In the genomic region with DNA sequence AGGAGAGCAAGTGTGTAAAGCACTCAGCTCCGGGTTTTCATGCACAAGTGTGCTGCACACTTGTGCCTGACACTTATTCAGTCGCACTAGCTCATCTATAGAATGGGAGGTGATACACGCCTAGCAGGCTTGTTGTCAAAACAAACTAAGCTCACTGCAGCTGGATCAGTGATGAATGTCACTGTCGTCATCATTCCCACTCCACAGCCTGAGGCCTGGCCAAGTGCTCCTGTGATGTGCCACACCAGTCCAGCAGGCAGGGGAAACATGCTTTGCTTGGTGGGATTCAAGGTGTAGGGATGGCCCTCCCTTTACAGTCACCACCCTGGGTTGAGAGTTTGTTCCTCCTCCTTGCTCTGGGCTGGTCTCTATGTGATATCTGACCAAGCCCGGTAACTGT, we compare ENCODE assay signal across 16 cellular contexts. TPM values are rescaled to one million over a fixed set of nuclear protein-coding genes. Genes with fewer than 3 reads are reported as not detected.
DNase-seq lines count a peak whose midpoint lies in the region; ATAC-seq and TF ChIP-seq lines count a peak whose summit lies in the region.
"Had no signal": no experiment of that assay in that cellular context is flagged by ENCODE, and none has a peak within 500 bp of the region (broad histone marks: within the 10 kb centered on the region; RNA-seq: fewer than 3 reads in every experiment).

No MANE protein-coding gene starts in this region.

- peak overlapping the region in 3 of 10 donors; percentile 22 to 29 (median 26) for H3K27ac ChIP-seq in heart right ventricle
- no peak overlapping the region for H3K27ac ChIP-seq in mesenchymal stem cell (ENCODE audit: low read length, poor library complexity, severe bottlenecking)
- peak overlapping the region in 3 of 4 donors; percentile 99 for H3K27ac ChIP-seq in transverse colon
- H3K27ac ChIP-seq in mammary epithelial cell (ENCODE audit: insufficient read depth, low read depth, low read length) = no peak overlapping the region
- H3K27ac ChIP-seq: 22Rv1 had no signal

- no peak overlapping the region for H3K18ac ChIP-seq in mesenchymal stem cell (ENCODE audit: low read depth in 1 of 2, low read length in 2 of 2)

- no peak for TF ChIP-seq POLR2A in transverse colon (IDR thresholded peaks at IDR 0.05)

- no peak overlapping the region for H3K4me2 ChIP-seq in mesenchymal stem cell (ENCODE audit: low read length, poor library complexity, severe bottlenecking)
- H3K4me2 ChIP-seq in mammary epithelial cell (ENCODE audit: insufficient read depth, low read depth, low read length) = no peak overlapping the region

- H3K27me3 ChIP-seq in heart right ventricle (no peaks in the 10 kb centered on the region), mesenchymal stem cell (ENCODE audit: control insufficient read depth in 1 of 2, insufficient read depth in 1 of 2, low read length in 2 of 2) (no peaks in the 10 kb centered on the region), transverse colon (no peaks in the 10 kb centered on the region), mammary epithelial cell (ENCODE audit: insufficient read depth, low read length) (no peaks in the 10 kb centered on the region)

- no peak overlapping the region for H2BK15ac ChIP-seq in mesenchymal stem cell (ENCODE audit: low read depth, poor library complexity, severe bottlenecking)

- H3K4me1 ChIP-seq in heart right ventricle (peaks cover 4 to 44% (median 26%) of the 10 kb centered on the region in 9 donors), mesenchymal stem cell (ENCODE audit: control insufficient read depth, insufficient read depth, low read depth, low read length) (peaks cover 24% of the 10 kb centered on the region), transverse colon (peaks cover 29 to 52% (median 34%) of the 10 kb centered on the region in 4 donors), mammary epithelial cell (ENCODE audit: insufficient read depth, low read length) (no peaks in the 10 kb centered on the region)

- DNase-seq in NCI-H2029 (lab: John Stamatoyannopoulos, UW) (peak; percentile 59), NCI-H2029 treated with DMSO at 0.1 percent for 48 hours (lab: John Stamatoyannopoulos, UW) (no peak), heart right ventricle (peak in 1 of 2 donors; percentile 30), mesenchymal stem cell (no peak), transverse colon (no peak), NCI-H146 (lab: John Stamatoyannopoulos, UW) (no peak), mammary epithelial cell (no peak)
- DNase-seq: Calu3; CD4-positive, alpha-beta memory T cell; DMS53; H7; NCI-H1105; NCI-H187; NCI-H526 treated with DMSO at 0.1 percent for 48 hours had no signal

- in situ Hi-C loops in transverse colon (cut with MboI; ENCODE audit: low pct_ligation_motif_present in 1 of 4, low pct_unique_long_range_greater_than_20kb in 1 of 4, low sequenced_read_pairs in 3 of 4) (no loop called here), mammary epithelial cell (cut with MboI; ENCODE audit: low sequenced_read_pairs in 2 of 2) (no loop called here)

- TF ChIP-seq CTCF in heart right ventricle (IDR thresholded peaks at IDR 0.05) = no peak
- TF ChIP-seq CTCF in transverse colon (IDR thresholded peaks at IDR 0.05) = no peak
- no peak for TF ChIP-seq CTCF in mammary epithelial cell (conservative IDR thresholded peaks at IDR 0.05 in 1 of 2, IDR thresholded peaks at IDR 0.05 in 1 of 2; ENCODE audit: extremely low read depth in 1 of 2, insufficient read depth in 1 of 2, low read depth in 1 of 2, low read length in 2 of 2)

- CTCF ChIA-PET in mammary epithelial cell (lab: Charles Lee; ENCODE audit: low non-redundant PET) = no interaction called here

- WGBS in heart right ventricle, 2 donors = 55 to 60% methylated on average over 5 of the region's 5 CpGs
- 97% methylated on average over 5 of the region's 5 CpGs for WGBS in mesenchymal stem cell
- 82% methylated on average over 5 of the region's 5 CpGs; no CpG with 5 or more reads in 1 of the 2 donors for WGBS in transverse colon (ENCODE audit: low coverage in 1 of 2), 2 donors
- 93% methylated on average over 5 of the region's 5 CpGs for WGBS in mammary epithelial cell (ENCODE audit: low coverage, missing lambda C conversion rate)

- H3K4me3 ChIP-seq in heart right ventricle = no peak overlapping the region
- H3K4me3 ChIP-seq in mesenchymal stem cell (ENCODE audit: insufficient read depth in 1 of 2, low read depth in 1 of 2, low read length in 2 of 2) = no peak overlapping the region
- H3K4me3 ChIP-seq in transverse colon = no peak overlapping the region
- H3K4me3 ChIP-seq in mammary epithelial cell (replicated peaks in 1 of 3; ENCODE audit: insufficient read depth in 1 of 3, low read depth in 2 of 3, low read length in 3 of 3) = no peak overlapping the region

- H3K4ac ChIP-seq in mesenchymal stem cell (ENCODE audit: low read depth in 1 of 2, low read length in 2 of 2) = no peak overlapping the region

- no peak overlapping the region for H4K91ac ChIP-seq in mesenchymal stem cell (ENCODE audit: low read length)

- TF ChIP-seq EP300 in transverse colon (IDR thresholded peaks at IDR 0.05; ENCODE audit: low read depth) = no peak

- H2AFZ ChIP-seq in mesenchymal stem cell (ENCODE audit: low read depth, low read length) (no peak overlapping the region), mammary epithelial cell (ENCODE audit: low read depth, low read length) (no peak overlapping the region)

- H3K36me3 ChIP-seq in heart right ventricle (peaks cover 0 to 70% (median 8%) of the 10 kb centered on the region in 9 donors), mesenchymal stem cell (ENCODE audit: control insufficient read depth in 1 of 2, insufficient read depth in 2 of 2, low read depth in 1 of 2, low read length in 2 of 2) (peaks cover 40 to 72% of the 10 kb centered on the region in 2 experiments), transverse colon (peaks cover 0 to 21% (median 4%) of the 10 kb centered on the region in 4 donors), mammary epithelial cell (ENCODE audit: insufficient read depth, low read length) (no peaks in the 10 kb centered on the region)

- ATAC-seq in heart right ventricle (peak in 7 of 8 donors; percentile 19 to 84 (median 61)), HG03139 (IDR thresholded peaks at IDR 0.05; ENCODE audit: unreplicated experiment) (no peak)

- H3K23ac ChIP-seq in mesenchymal stem cell (ENCODE audit: low read length in 2 of 2) = no peak overlapping the region

- H3K9ac ChIP-seq in mesenchymal stem cell (ENCODE audit: low read length) (no peak overlapping the region), mammary epithelial cell (ENCODE audit: insufficient read depth, low read length) (no peak overlapping the region)

- no peak overlapping the region for H2BK5ac ChIP-seq in mesenchymal stem cell (ENCODE audit: low read depth, low read length, poor library complexity, severe bottlenecking)

- H3K79me2 ChIP-seq in mammary epithelial cell (ENCODE audit: insufficient read depth, low read length) = peaks cover 10% of the 10 kb centered on the region

- no TSS peak for BruUV-seq in mammary epithelial cell (replicated peaks; lab: Mats Ljungman, UMichigan)

- peaks cover 56% of the 10 kb centered on the region for H3K79me1 ChIP-seq in mesenchymal stem cell (replicated peaks; ENCODE audit: low read length, poor library complexity, severe bottlenecking)

- H2BK12ac ChIP-seq in mesenchymal stem cell (ENCODE audit: low read length in 2 of 2) = no peak overlapping the region

- no peaks in the 10 kb centered on the region for H4K20me1 ChIP-seq in mammary epithelial cell (ENCODE audit: insufficient read depth, low read length)

- dilution Hi-C loops in mammary epithelial cell (cut with HindIII; ENCODE audit: low sequenced_read_pairs) = no loop called here

- no peaks in the 10 kb centered on the region for H3K9me3 ChIP-seq in heart right ventricle
- no peaks in the 10 kb centered on the region for H3K9me3 ChIP-seq in mesenchymal stem cell (ENCODE audit: control insufficient read depth, low read length)
- H3K9me3 ChIP-seq in transverse colon = no peaks in the 10 kb centered on the region
- H3K9me3 ChIP-seq in mammary epithelial cell (replicated peaks; ENCODE audit: insufficient read depth, low read length) = no peaks in the 10 kb centered on the region

- H3K14ac ChIP-seq in mesenchymal stem cell (ENCODE audit: low read length in 2 of 2) = no peak overlapping the region

- H2BK120ac ChIP-seq in mesenchymal stem cell (ENCODE audit: low read depth, low read length) = no peak overlapping the region

- no peak overlapping the region for H2AK5ac ChIP-seq in mesenchymal stem cell (ENCODE audit: low read length, severe bottlenecking)

- peak overlapping the region; percentile 35 for H4K8ac ChIP-seq in mesenchymal stem cell (ENCODE audit: low read length)

- intact Hi-C loops in heart right ventricle (cut with DNase I) (no loop called here), transverse colon (cut with DNase I; ENCODE audit: low total_unique reads) (no loop called here), mammary epithelial cell (cut with micrococcal nuclease) (no loop called here)

RNA-seq across cellular contexts. Expression of a gene that starts 6.8 kb away (rescaled TPM):
- total RNA-seq in heart right ventricle (10 to 100 TPM; 27.1 to 81.2 (median 42.0) TPM), transverse colon (100 to 1,000 TPM; 407 to 964 (median 541) TPM), mammary epithelial cell (10 to 100 TPM; 40.1 to 81.0 TPM)
- polyA plus RNA-seq in heart right ventricle (100 to 1,000 TPM; 160 to 192 TPM), mammary epithelial cell (40.7 TPM)
- 81.0 TPM for polyA plus RNA-seq in mesenchymal stem cell (2013, experiment 1 of 2)
- polyA plus RNA-seq in mesenchymal stem cell (2013, experiment 2 of 2) = 80.4 TPM
- 13.8 TPM for polyA minus RNA-seq in mammary epithelial cell

RNA-seq across cellular contexts. Expression of a gene that starts 7.1 kb away (rescaled TPM):
- total RNA-seq in heart right ventricle = 10 to 100 TPM; 34.1 to 87.4 (median 44.5) TPM
- polyA plus RNA-seq in heart right ventricle = 10 to 100 TPM; 72.5 to 74.8 TPM
- 38.9 TPM for polyA plus RNA-seq in mesenchymal stem cell (2013, experiment 1 of 2)
- 40.6 TPM for polyA plus RNA-seq in mesenchymal stem cell (2013, experiment 2 of 2)
- 100 to 1,000 TPM; 246 to 719 (median 557) TPM for total RNA-seq in transverse colon
- 10 to 100 TPM; 20.4 to 40.2 TPM for total RNA-seq in mammary epithelial cell
- 33.2 TPM for polyA plus RNA-seq in mammary epithelial cell
- 5.8 TPM for polyA minus RNA-seq in mammary epithelial cell

RNA-seq across cellular contexts. Expression of a gene that starts 25.2 kb away (rescaled TPM):
- total RNA-seq in heart right ventricle = 10 to 100 TPM in 7 of 10 donors, 1 to 10 TPM in 3; 6.9 to 49.2 (median 13.8) TPM
- 10 to 100 TPM; 17.6 to 17.8 TPM for polyA plus RNA-seq in heart right ventricle
- polyA plus RNA-seq in mesenchymal stem cell (2013, experiment 1 of 2) = 17.9 TPM
- polyA plus RNA-seq in mesenchymal stem cell (2013, experiment 2 of 2) = 20.1 TPM
- total RNA-seq in transverse colon = 10 to 100 TPM; 11.2 to 61.3 (median 35.1) TPM
- total RNA-seq in mammary epithelial cell = 10 to 100 TPM; 19.2 to 25.9 TPM
- 18.4 TPM for polyA plus RNA-seq in mammary epithelial cell
- 29.2 TPM for polyA minus RNA-seq in mammary epithelial cell

Comparison
In these comparisons a context has a peak if more than half of its experiments do, and no peak if none do; other contexts are left out.
1. H3K27ac ChIP-seq: peak in transverse colon (3 of 4); none in mesenchymal stem cell (single experiment) and mammary epithelial cell (single experiment).
2. RNA of a gene that starts 6.8 kb away (total RNA-seq): 407 to 964 TPM in transverse colon; 40.1 to 81.0 TPM in mammary epithelial cell and 27.1 to 81.2 TPM in heart right ventricle; every median in the first group is over 4 times any median in the second.